In genomic region chr5:170393235-170393634, GRCh38 we compare ENCODE assay signal across 11 cellular contexts. TPM values are rescaled to one million over a fixed set of nuclear protein-coding genes. Genes with fewer than 3 reads are reported as not detected.
DNase-seq lines count a peak whose midpoint lies in the region; ATAC-seq and TF ChIP-seq lines count a peak whose summit lies in the region.
"Had no signal": no experiment of that assay in that cellular context is flagged by ENCODE, and none has a peak within 500 bp of the region (broad histone marks: within the 10 kb centered on the region; RNA-seq: fewer than 3 reads in every experiment).

No MANE protein-coding gene starts in this region.

- 37 to 45% methylated on average over 6 of the region's 6 CpGs for whole genome bisulfite sequencing in sigmoid colon, 2 donors

- no peaks in the 10 kb centered on the region for H3K36me3 ChIP-seq in sigmoid colon
- H3K36me3 ChIP-seq: vagina had no signal

- peak overlapping the region in 3 of 4 donors; percentile 89 to 95 (median 94) for H3K27ac ChIP-seq in sigmoid colon
- H3K27ac ChIP-seq: vagina had no signal

- ATAC-seq in HG03095 (IDR thresholded peaks at IDR 0.05; ENCODE audit: unreplicated experiment) = no peak
- ATAC-seq in GM19397 (IDR thresholded peaks at IDR 0.05; ENCODE audit: unreplicated experiment) = no peak

- no peak for TF ChIP-seq EP300 in sigmoid colon (IDR thresholded peaks at IDR 0.05)

- TF ChIP-seq CTCF in sigmoid colon (IDR thresholded peaks at IDR 0.05) = no peak

- peak; percentile 56 for DNase-seq in Daoy (ENCODE audit: low read depth)
- peak; percentile 19 for DNase-seq in M059J (ENCODE audit: low read depth)
- peak; percentile 23 for DNase-seq in activated T-cell treated with anti-CD3 and anti-CD28 coated beads, Interleukin-2, amount 50 U/mL, for 1 hour
- no peak for DNase-seq in sigmoid colon
- DNase-seq in HuH-7.5 (ENCODE audit: low spot score) = no peak
- DNase-seq in HK-2 (ENCODE audit: unreplicated experiment) = no peak
- DNase-seq: H7, NCI-H2029 treated with DMSO at 0.1 percent for 48 hours had no signal

- peaks cover 0 to 60% (median 47%) of the 10 kb centered on the region in 4 donors for H3K4me1 ChIP-seq in sigmoid colon
- H3K4me1 ChIP-seq: vagina had no signal

- intact Hi-C loops in sigmoid colon (cut with DNase I) = no loop called here

- no peak for TF ChIP-seq POLR2A in sigmoid colon (IDR thresholded peaks at IDR 0.05)

- H3K9me3 ChIP-seq in sigmoid colon = no peaks in the 10 kb centered on the region
- H3K9me3 ChIP-seq: vagina had no signal

- H3K4me3 ChIP-seq in sigmoid colon = no peak overlapping the region
- H3K4me3 ChIP-seq: vagina had no signal

- H3K27me3 ChIP-seq in sigmoid colon = no peaks in the 10 kb centered on the region
- H3K27me3 ChIP-seq: vagina had no signal

RNA-seq across cellular contexts. Expression of gene KCNMB1, which starts 4.1 kb away (rescaled TPM):
- 0.80 and 0.86 TPM in 2 replicates for total RNA-seq in Daoy (2014; rRNA removed; shearing (Covaris generic))
- 0.12 and 0.15 TPM in 2 replicates for total RNA-seq in M059J (2014; rRNA removed; shearing (Covaris generic))
- 10 to 100 TPM; 38.6 to 59.8 (median 44.6) TPM for total RNA-seq in sigmoid colon
- 1 to 10 TPM in 2 of 3 donors, under 1 TPM in 1; 0.46 to 6.8 (median 1.2) TPM for polyA plus RNA-seq in sigmoid colon

Comparison
In these comparisons a context has a peak if more than half of its experiments do, and no peak if none do; other contexts are left out.
1. DNase-seq: peak in Daoy (single experiment), M059J (single experiment) and activated T-cell treated with anti-CD3 and anti-CD28 coated beads, Interleukin-2, amount 50 U/mL, for 1 hour (single experiment); none in sigmoid colon (single experiment), HuH-7.5 (single experiment) and HK-2 (single experiment).
2. RNA of gene KCNMB1, which starts 4.1 kb away (total RNA-seq): 38.6 to 59.8 TPM in sigmoid colon; 0.80 to 0.86 TPM in Daoy and 0.12 to 0.15 TPM in M059J; every median in the first group is over 10 times any median in the second.